15 cellular contexts compared by ENCODE assay signal in genomic region chr6:133396225-133396624, GRCh38.
A peak's percentile ranks its signal among the peaks of the same experiment; 100 is the strongest.
DNase-seq lines count a peak whose midpoint lies in the region; ATAC-seq and TF ChIP-seq lines count a peak whose summit lies in the region.
"Had no signal": no experiment of that assay in that cellular context is flagged by ENCODE, and none has a peak within 500 bp of the region (broad histone marks: within the 10 kb centered on the region; RNA-seq: fewer than 3 reads in every experiment).

No MANE protein-coding gene starts in this region.

- DNase-seq in COLO829 (ENCODE audit: low spot score), result peak; percentile 13
- DNase-seq in RWPE2 (ENCODE audit: low spot score), result no peak
- DNase-seq in fibroblast of pulmonary artery (ENCODE audit: low read depth), result peak; percentile 18
- DNase-seq in NOMO-1 treated with dmso at 0.1 percent for 144 hours (lab: John Stamatoyannopoulos, UW; ENCODE audit: unreplicated experiment), result no peak
- DNase-seq in NCI-H128 (lab: John Stamatoyannopoulos, UW; ENCODE audit: unreplicated experiment), result no peak
- DNase-seq: activated CD4-positive, CD25-positive, alpha-beta regulatory T cell; activated CD8-positive, alpha-beta memory T cell treated with anti-CD3 and anti-CD28 coated beads, Interleukin-2, amount 10 ng/mL, durations not matched to agents 7 days and 5 days; DMS153; heart left ventricle; midbrain had no signal

- no peaks in the 10 kb centered on the region for H3K27me3 ChIP-seq in RWPE2 (ENCODE audit: insufficient read depth, poor library complexity, severe bottlenecking)
- H3K27me3 ChIP-seq: cardiac muscle cell, heart left ventricle had no signal

- TF ChIP-seq RAD21 in Ishikawa (IDR thresholded peaks at IDR 0.05; ENCODE audit: low read depth), result no peak

- no peaks in the 10 kb centered on the region for H3K4me1 ChIP-seq in RWPE2 (ENCODE audit: insufficient read depth, poor library complexity, severe bottlenecking)

- ATAC-seq in RWPE2 (ENCODE audit: low read depth), result peak; percentile 54; the same call in 2 of the 3 replicates
- no peak for ATAC-seq in HG02642 (IDR thresholded peaks at IDR 0.05; ENCODE audit: poor library complexity, unreplicated experiment)
- no peak for ATAC-seq in HG02798 (IDR thresholded peaks at IDR 0.05; ENCODE audit: poor library complexity, unreplicated experiment)
- ATAC-seq: activated CD8-positive, alpha-beta memory T cell treated with anti-CD3 and anti-CD28 coated beads, Interleukin-2, amount 10 ng/mL, durations not matched to agents 7 days and 5 days; heart left ventricle had no signal

- H3K9me3 ChIP-seq in RWPE2 (ENCODE audit: severe bottlenecking), result no peaks in the 10 kb centered on the region
- H3K9me3 ChIP-seq: heart left ventricle had no signal

- no peak overlapping the region for H3K27ac ChIP-seq in RWPE2 (ENCODE audit: poor library complexity, severe bottlenecking)
- H3K27ac ChIP-seq: cardiac muscle cell, heart left ventricle, HL-60 had no signal

- no peak for TF ChIP-seq EP300 in Ishikawa (IDR thresholded peaks at IDR 0.05; ENCODE audit: borderline replicate concordance)

- H3K4me3 ChIP-seq in RWPE2 (ENCODE audit: severe bottlenecking) (no peak overlapping the region), fibroblast of pulmonary artery (replicated peaks; ENCODE audit: low read depth, low read length) (no peak overlapping the region)
- H3K4me3 ChIP-seq: cardiac muscle cell, heart left ventricle had no signal

- TF ChIP-seq CTCF in RWPE2 (IDR thresholded peaks at IDR 0.05; ENCODE audit: poor library complexity, severe bottlenecking) (no peak), fibroblast of pulmonary artery (IDR thresholded peaks at IDR 0.05; ENCODE audit: low read length, missing control alignments) (no peak)

- no peaks in the 10 kb centered on the region for H3K36me3 ChIP-seq in RWPE2 (ENCODE audit: low read depth)
- H3K36me3 ChIP-seq: cardiac muscle cell, heart left ventricle had no signal

TF ChIP-seq in Ishikawa, 13 proteins besides CTCF, POLR2A, EP300 and RAD21:
- TF ChIP-seq TEAD4 (IDR thresholded peaks at IDR 0.05) (no peak), EGR1 (IDR thresholded peaks at IDR 0.05) (no peak), TAF1 (IDR thresholded peaks at IDR 0.05; ENCODE audit: low read depth) (no peak), TCF12 (IDR thresholded peaks at IDR 0.05; ENCODE audit: low read depth) (no peak), REST (IDR thresholded peaks at IDR 0.05; ENCODE audit: low read depth) (no peak), CEBPB (IDR thresholded peaks at IDR 0.05) (no peak), NFIC (IDR thresholded peaks at IDR 0.05) (peak; percentile 48)

Comparison
In these comparisons a context has a peak if more than half of its experiments do, and no peak if none do; other contexts are left out.
1. DNase-seq: peak in COLO829 (single experiment) and fibroblast of pulmonary artery (single experiment); none in RWPE2 (single experiment), NOMO-1 treated with dmso at 0.1 percent for 144 hours (single experiment) and NCI-H128 (single experiment).